Comparison of ENCODE assay signal across 2 cellular contexts in the genomic region with DNA sequence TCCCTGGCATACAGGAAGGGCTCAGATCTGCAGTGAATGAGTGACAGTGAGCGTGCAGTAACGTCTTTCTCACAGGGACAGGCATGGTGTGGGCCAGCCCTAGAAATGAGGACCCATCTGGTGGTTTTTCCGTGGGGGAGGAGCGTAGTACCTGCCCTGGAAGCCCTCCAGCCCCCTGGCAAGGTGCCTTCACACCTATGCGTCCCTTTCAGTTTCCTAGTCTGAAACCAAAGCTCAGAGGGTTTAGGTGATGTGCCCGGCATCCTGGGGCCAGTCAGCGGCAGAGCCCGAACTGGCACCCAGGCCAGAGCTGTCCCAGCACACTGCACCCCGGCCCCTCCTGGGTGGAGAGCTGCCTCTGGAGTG.
TF ChIP-seq lines count a peak whose summit lies in the region.

No MANE protein-coding gene starts in this region.

TF ChIP-seq in K562, 482 proteins besides CTCF, POLR2A, EP300 and RAD21 (continued from another document):
- TF ChIP-seq, protein P1, sequence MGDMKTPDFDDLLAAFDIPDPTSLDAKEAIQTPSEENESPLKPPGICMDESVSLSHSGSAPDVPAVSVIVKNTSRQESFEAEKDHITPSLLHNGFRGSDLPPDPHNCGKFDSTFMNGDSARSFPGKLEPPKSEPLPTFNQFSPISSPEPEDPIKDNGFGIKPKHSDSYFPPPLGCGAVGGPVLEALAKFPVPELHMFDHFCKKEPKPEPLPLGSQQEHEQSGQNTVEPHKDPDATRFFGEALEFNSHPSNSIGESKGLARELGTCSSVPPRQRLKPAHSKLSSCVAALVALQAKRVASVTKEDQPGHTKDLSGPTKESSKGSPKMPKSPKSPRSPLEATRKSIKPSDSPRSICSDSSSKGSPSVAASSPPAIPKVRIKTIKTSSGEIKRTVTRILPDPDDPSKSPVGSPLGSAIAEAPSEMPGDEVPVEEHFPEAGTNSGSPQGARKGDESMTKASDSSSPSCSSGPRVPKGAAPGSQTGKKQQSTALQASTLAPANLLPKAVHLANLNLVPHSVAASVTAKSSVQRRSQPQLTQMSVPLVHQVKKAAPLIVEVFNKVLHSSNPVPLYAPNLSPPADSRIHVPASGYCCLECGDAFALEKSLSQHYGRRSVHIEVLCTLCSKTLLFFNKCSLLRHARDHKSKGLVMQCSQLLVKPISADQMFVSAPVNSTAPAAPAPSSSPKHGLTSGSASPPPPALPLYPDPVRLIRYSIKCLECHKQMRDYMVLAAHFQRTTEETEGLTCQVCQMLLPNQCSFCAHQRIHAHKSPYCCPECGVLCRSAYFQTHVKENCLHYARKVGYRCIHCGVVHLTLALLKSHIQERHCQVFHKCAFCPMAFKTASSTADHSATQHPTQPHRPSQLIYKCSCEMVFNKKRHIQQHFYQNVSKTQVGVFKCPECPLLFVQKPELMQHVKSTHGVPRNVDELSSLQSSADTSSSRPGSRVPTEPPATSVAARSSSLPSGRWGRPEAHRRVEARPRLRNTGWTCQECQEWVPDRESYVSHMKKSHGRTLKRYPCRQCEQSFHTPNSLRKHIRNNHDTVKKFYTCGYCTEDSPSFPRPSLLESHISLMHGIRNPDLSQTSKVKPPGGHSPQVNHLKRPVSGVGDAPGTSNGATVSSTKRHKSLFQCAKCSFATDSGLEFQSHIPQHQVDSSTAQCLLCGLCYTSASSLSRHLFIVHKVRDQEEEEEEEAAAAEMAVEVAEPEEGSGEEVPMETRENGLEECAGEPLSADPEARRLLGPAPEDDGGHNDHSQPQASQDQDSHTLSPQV (IDR thresholded peaks at IDR 0.05), result no peak

TF ChIP-seq in SK-N-SH treated with all-trans-retinoic acid at 6 μM for 48 hours, 23 proteins besides CTCF, POLR2A, EP300 and RAD21 (continued from another document):
- TF ChIP-seq, protein P2, sequence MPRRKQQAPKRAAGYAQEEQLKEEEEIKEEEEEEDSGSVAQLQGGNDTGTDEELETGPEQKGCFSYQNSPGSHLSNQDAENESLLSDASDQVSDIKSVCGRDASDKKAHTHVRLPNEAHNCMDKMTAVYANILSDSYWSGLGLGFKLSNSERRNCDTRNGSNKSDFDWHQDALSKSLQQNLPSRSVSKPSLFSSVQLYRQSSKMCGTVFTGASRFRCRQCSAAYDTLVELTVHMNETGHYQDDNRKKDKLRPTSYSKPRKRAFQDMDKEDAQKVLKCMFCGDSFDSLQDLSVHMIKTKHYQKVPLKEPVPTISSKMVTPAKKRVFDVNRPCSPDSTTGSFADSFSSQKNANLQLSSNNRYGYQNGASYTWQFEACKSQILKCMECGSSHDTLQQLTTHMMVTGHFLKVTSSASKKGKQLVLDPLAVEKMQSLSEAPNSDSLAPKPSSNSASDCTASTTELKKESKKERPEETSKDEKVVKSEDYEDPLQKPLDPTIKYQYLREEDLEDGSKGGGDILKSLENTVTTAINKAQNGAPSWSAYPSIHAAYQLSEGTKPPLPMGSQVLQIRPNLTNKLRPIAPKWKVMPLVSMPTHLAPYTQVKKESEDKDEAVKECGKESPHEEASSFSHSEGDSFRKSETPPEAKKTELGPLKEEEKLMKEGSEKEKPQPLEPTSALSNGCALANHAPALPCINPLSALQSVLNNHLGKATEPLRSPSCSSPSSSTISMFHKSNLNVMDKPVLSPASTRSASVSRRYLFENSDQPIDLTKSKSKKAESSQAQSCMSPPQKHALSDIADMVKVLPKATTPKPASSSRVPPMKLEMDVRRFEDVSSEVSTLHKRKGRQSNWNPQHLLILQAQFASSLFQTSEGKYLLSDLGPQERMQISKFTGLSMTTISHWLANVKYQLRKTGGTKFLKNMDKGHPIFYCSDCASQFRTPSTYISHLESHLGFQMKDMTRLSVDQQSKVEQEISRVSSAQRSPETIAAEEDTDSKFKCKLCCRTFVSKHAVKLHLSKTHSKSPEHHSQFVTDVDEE (CRISPR knock-in tag; IDR thresholded peaks at IDR 0.05), result no peak
